In genomic region chr4:139142980-139143379, GRCh38 we compare ENCODE assay signal across 23 cellular contexts. TPM values are rescaled to one million over a fixed set of nuclear protein-coding genes. Genes with fewer than 3 reads are reported as not detected.
DNase-seq lines count a peak whose midpoint lies in the region; ATAC-seq and TF ChIP-seq lines count a peak whose summit lies in the region.
"Had no signal": no experiment of that assay in that cellular context is flagged by ENCODE, and none has a peak within 500 bp of the region (broad histone marks: within the 10 kb centered on the region; RNA-seq: fewer than 3 reads in every experiment).

No MANE protein-coding gene starts in this region.

- peaks cover 82% of the 10 kb centered on the region for H3K79me2 ChIP-seq in MM.1S (ENCODE audit: low read length)

- DNase-seq in left ventricle myocardium superior: no peak
- no peak for DNase-seq in left cardiac atrium
- DNase-seq in MM.1S: peak; percentile 50
- no peak for DNase-seq in endodermal cell
- no peak for DNase-seq in COR-L47 (lab: John Stamatoyannopoulos, UW)
- DNase-seq in NCI-H2227 treated with DMSO at 0.1 percent for 48 hours (lab: John Stamatoyannopoulos, UW): no peak
- DNase-seq: activated CD4-positive, alpha-beta memory T cell treated with anti-CD3 and anti-CD28 coated beads, Interleukin-2, amount 10 ng/mL, durations not matched to agents 7 days and 5 days; activated naive CD8-positive, alpha-beta T cell treated with anti-CD3 and anti-CD28 coated beads, Interleukin-2, amount 10 ng/mL, durations not matched to agents 7 days and 5 days; caudate nucleus; DMS79; KG1; mesendoderm; naive B cell; NCI-H1694 treated with DMSO at 0.1 percent for 48 hours; NCI-H69; OCI-M1; small intestine; stimulated activated CD4-positive, alpha-beta T cell treated with anti-CD3 and anti-CD28 coated beads, Interleukin-1b, Interleukin-23, amount 100 ng/mL, for 48 hours; T-helper 9 cell had no signal

- no peaks in the 10 kb centered on the region for H3K9me3 ChIP-seq in MM.1S (replicated peaks; ENCODE audit: insufficient read depth, low read length)
- peaks cover 16% of the 10 kb centered on the region for H3K9me3 ChIP-seq in endodermal cell (ENCODE audit: control insufficient read depth, low read length)
- H3K9me3 ChIP-seq: upper lobe of left lung had no signal

- no peak overlapping the region for H3K4me2 ChIP-seq in MM.1S (ENCODE audit: low read depth, low read length)

- peaks cover 16% of the 10 kb centered on the region for H3K9me3 Mint-ChIP-seq in endodermal cell
- H3K9me3 Mint-ChIP-seq: dendritic cell treated with granulocyte-macrophage colony-stimulating factor and Interleukin-4, amounts not matched to agents 40 ng/mL and 50 ng/mL, for 4 days had no signal

- H3K4me3 ChIP-seq in MM.1S (ENCODE audit: low read length) (no peak overlapping the region), endodermal cell (ENCODE audit: low read length) (no peak overlapping the region)
- H3K4me3 ChIP-seq: upper lobe of left lung had no signal

- H3K4me1 ChIP-seq in MM.1S (ENCODE audit: low read length): peaks cover 19% of the 10 kb centered on the region
- no peaks in the 10 kb centered on the region for H3K4me1 ChIP-seq in endodermal cell (ENCODE audit: control insufficient read depth, insufficient read depth, low read length)

- H3K9ac ChIP-seq in MM.1S (ENCODE audit: low read length) (no peak overlapping the region), endodermal cell (ENCODE audit: extremely low read depth, low read length, poor library complexity, severe bottlenecking) (no peak overlapping the region)

- no peaks in the 10 kb centered on the region; the same call in 1 of the 2 replicates for H3K36me3 ChIP-seq in MM.1S (replicated peaks; ENCODE audit: insufficient read depth, low read length)
- peaks cover 9% of the 10 kb centered on the region for H3K36me3 ChIP-seq in endodermal cell (ENCODE audit: control insufficient read depth, insufficient read depth, low read length)

- TF ChIP-seq CTCF in MM.1S (IDR thresholded peaks at IDR 0.05; ENCODE audit: low read length) (no peak), endodermal cell (conservative IDR thresholded peaks at IDR 0.05) (no peak)

- no peak overlapping the region for H3K4me3 Mint-ChIP-seq in endodermal cell
- H3K4me3 Mint-ChIP-seq: activated CD4-positive, alpha-beta memory T cell treated with anti-CD3 and anti-CD28 coated beads, Interleukin-2, amount 10 ng/mL, durations not matched to agents 7 days and 5 days; activated naive CD8-positive, alpha-beta T cell treated with anti-CD3 and anti-CD28 coated beads, Interleukin-2, amount 10 ng/mL, durations not matched to agents 7 days and 5 days; dendritic cell treated with granulocyte-macrophage colony-stimulating factor and Interleukin-4, amounts not matched to agents 40 ng/mL and 50 ng/mL, for 4 days had no signal

- ATAC-seq in left ventricle myocardium superior: peak; percentile 19
- no peak for ATAC-seq in left cardiac atrium
- no peak for ATAC-seq in GM18907 (IDR thresholded peaks at IDR 0.05; ENCODE audit: unreplicated experiment)
- ATAC-seq in GM21423 (IDR thresholded peaks at IDR 0.05; ENCODE audit: unreplicated experiment): no peak

- H3K27me3 ChIP-seq in MM.1S (replicated peaks; ENCODE audit: insufficient read depth, low read length) (no peaks in the 10 kb centered on the region), endodermal cell (ENCODE audit: control insufficient read depth, insufficient read depth, low read length, poor library complexity, severe bottlenecking) (no peaks in the 10 kb centered on the region)
- H3K27me3 ChIP-seq: upper lobe of left lung had no signal

- H3K9me2 ChIP-seq in MM.1S (replicated peaks; ENCODE audit: insufficient read depth, low read length): no peaks in the 10 kb centered on the region

- H3K27me3 Mint-ChIP-seq in endodermal cell (ENCODE audit: insufficient read depth): no peaks in the 10 kb centered on the region
- H3K27me3 Mint-ChIP-seq: activated CD4-positive, alpha-beta memory T cell treated with anti-CD3 and anti-CD28 coated beads, Interleukin-2, amount 10 ng/mL, durations not matched to agents 7 days and 5 days; dendritic cell treated with granulocyte-macrophage colony-stimulating factor and Interleukin-4, amounts not matched to agents 40 ng/mL and 50 ng/mL, for 4 days; naive B cell had no signal

- H2AFZ ChIP-seq in MM.1S (ENCODE audit: low read length): no peak overlapping the region

- peaks cover 42% of the 10 kb centered on the region for H3K4me1 Mint-ChIP-seq in endodermal cell

- H3K27ac Mint-ChIP-seq in endodermal cell: peak overlapping the region; percentile 41
- H3K27ac Mint-ChIP-seq: activated CD4-positive, alpha-beta memory T cell treated with anti-CD3 and anti-CD28 coated beads, Interleukin-2, amount 10 ng/mL, durations not matched to agents 7 days and 5 days; activated naive CD8-positive, alpha-beta T cell treated with anti-CD3 and anti-CD28 coated beads, Interleukin-2, amount 10 ng/mL, durations not matched to agents 7 days and 5 days; dendritic cell treated with granulocyte-macrophage colony-stimulating factor and Interleukin-4, amounts not matched to agents 40 ng/mL and 50 ng/mL, for 4 days had no signal

- intact Hi-C loops in left ventricle myocardium superior (cut with micrococcal nuclease) (no loop called here), left cardiac atrium (cut with DNase I) (no loop called here)

- no peaks in the 10 kb centered on the region; the same call in 1 of the 2 replicates for H4K20me1 ChIP-seq in MM.1S (ENCODE audit: insufficient read depth, low read length)

- H3K36me3 Mint-ChIP-seq in endodermal cell (ENCODE audit: low read depth): peaks cover 26% of the 10 kb centered on the region

- H3K27ac ChIP-seq in MM.1S (ENCODE audit: low read length): no peak overlapping the region
- H3K27ac ChIP-seq in endodermal cell (ENCODE audit: low read depth, low read length): no peak overlapping the region
- H3K27ac ChIP-seq: upper lobe of left lung had no signal

- H3F3A ChIP-seq in MM.1S (ENCODE audit: insufficient read depth, low read length): no peaks in the 10 kb centered on the region

- 59 to 62% methylated on average over 2 of the region's 2 CpGs for WGBS in endodermal cell (ENCODE audit: insufficient coverage in 1 of 2, insufficient read length in 1 of 2), 2 experiments

RNA-seq across cellular contexts. Expression of gene ELF2, which starts 34.0 kb away (rescaled TPM):
- total RNA-seq in left ventricle myocardium superior: 44.7 TPM
- total RNA-seq in left cardiac atrium: 10 to 100 TPM; 34.1 to 34.2 TPM
- 10 to 100 TPM; 47.6 to 53.9 TPM for total RNA-seq in endodermal cell
- 30.9 TPM for polyA plus RNA-seq in endodermal cell (2013, experiment 1 of 2)
- polyA plus RNA-seq in endodermal cell (2013, experiment 2 of 2): 31.2 TPM
